ENCODE assay signal across 28 cellular contexts in genomic region chr7:106560482-106560881, GRCh38.
"Had no signal": no experiment of that assay in that cellular context is flagged by ENCODE, and none has a peak within 500 bp of the region (broad histone marks: within the 10 kb centered on the region; RNA-seq: fewer than 3 reads in every experiment).

No MANE protein-coding gene starts in this region.

- H3K27me3 ChIP-seq: gastrocnemius medialis, left lung, neutrophil, right lobe of liver, testis, tibial artery had no signal

- H3K36me3 Mint-ChIP-seq: mesothelial cell of epicardium, naive B cell, type B pancreatic cell had no signal

- H2AFZ ChIP-seq: parathyroid adenoma had no signal

- ATAC-seq: esophagus mucosa, gastrocnemius medialis, left cardiac atrium, left lung, mucosa of descending colon, right lobe of liver had no signal

- H3K79me2 ChIP-seq: parathyroid adenoma had no signal

- H3K4me3 Mint-ChIP-seq: mesothelial cell of epicardium; naive B cell; natural killer cell treated with Interleukin-12 subunit alpha and Interleukin-12 subunit beta and Interleukin-15 and Interleukin-18, amount 100 ng/mL, for 72 hours; neural crest cell; type B pancreatic cell had no signal

- H3K9me3 Mint-ChIP-seq: type B pancreatic cell had no signal

- H3K4me1 Mint-ChIP-seq: neural crest cell had no signal

- H3K4me3 ChIP-seq: dorsolateral prefrontal cortex, gastrocnemius medialis, left lung, mucosa of descending colon, right lobe of liver, testis, tibial artery had no signal

- H3K27me3 Mint-ChIP-seq: progenitor cell of endocrine pancreas, type B pancreatic cell had no signal

- DNase-seq: dorsolateral prefrontal cortex; effector CD4-positive, alpha-beta T cell; foreskin fibroblast; gastrocnemius medialis; head of caudate nucleus; kidney; left cardiac atrium; left lung; mesenchymal stem cell; mucosa of descending colon; naive B cell; right lobe of liver; small intestine; stimulated activated CD4-positive, alpha-beta T cell treated with anti-CD3 and anti-CD28 coated beads, Interleukin-15, amount 100 ng/mL, for 24 hours; stimulated activated CD4-positive, alpha-beta T cell treated with anti-CD3 and anti-CD28 coated beads, Interleukin-2, amount 100 ng/mL, for 48 hours; stimulated activated naive CD4-positive, alpha-beta T cell; substantia nigra; testis; tibial artery had no signal

- H3K27ac Mint-ChIP-seq: mesothelial cell of epicardium; naive B cell; natural killer cell treated with Interleukin-12 subunit alpha and Interleukin-12 subunit beta and Interleukin-15 and Interleukin-18, amount 100 ng/mL, for 72 hours; progenitor cell of endocrine pancreas; type B pancreatic cell had no signal

- H3K36me3 ChIP-seq: gastrocnemius medialis, left lung, neutrophil, right lobe of liver, tibial artery had no signal

- H3K9me3 ChIP-seq: gastrocnemius medialis, left lung, mucosa of descending colon, neutrophil, right lobe of liver, testis had no signal

- H3K4me1 ChIP-seq: gastrocnemius medialis, left lung, parathyroid adenoma, right lobe of liver, testis had no signal

- H3K27ac ChIP-seq: dorsolateral prefrontal cortex, epithelial cell of prostate, gastrocnemius medialis, left lung, neutrophil, parathyroid adenoma, right lobe of liver, testis, tibial artery had no signal
